Comparison of ENCODE assay signal across 11 cellular contexts in the genomic region with DNA sequence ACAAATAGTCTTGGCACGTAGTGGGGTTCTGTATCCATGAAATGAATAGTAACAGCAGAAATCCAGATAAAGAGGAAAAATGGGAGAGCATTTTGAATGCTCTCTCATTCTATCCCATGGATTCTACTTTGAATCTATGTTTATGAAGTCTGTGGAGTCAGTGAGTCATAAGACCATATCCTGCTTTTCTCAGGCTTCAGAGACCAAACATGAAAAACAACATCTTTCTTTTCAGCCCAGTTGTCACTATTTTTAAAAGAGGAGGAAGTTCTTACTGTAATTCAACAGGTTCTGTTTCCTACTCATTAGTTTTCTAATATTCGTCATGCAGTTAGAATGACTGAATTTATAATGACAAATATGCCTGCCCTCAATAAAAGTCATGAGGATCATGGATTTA. TPM values are rescaled to one million over a fixed set of nuclear protein-coding genes. Genes with fewer than 3 reads are reported as not detected.
DNase-seq lines count a peak whose midpoint lies in the region; TF ChIP-seq lines count a peak whose summit lies in the region.
"Had no signal": no experiment of that assay in that cellular context is flagged by ENCODE, and none has a peak within 500 bp of the region (broad histone marks: within the 10 kb centered on the region; RNA-seq: fewer than 3 reads in every experiment).

No MANE protein-coding gene starts in this region.

- TF ChIP-seq EP300 in sigmoid colon (IDR thresholded peaks at IDR 0.05) = no peak

- POLR2A ChIA-PET in PC-9 (lab: Charles Lee; ENCODE audit: unreplicated experiment) = interaction anchor here (0.7 kb wide), 1 partner anchor 10 kb away, joined by 3 read pairs; no protein-coding TSS in a partner anchor

- H3K4me2 ChIP-seq in PC-9 = peak overlapping the region; percentile 41

- 45 to 50% methylated on average over 2 of the region's 2 CpGs for WGBS in sigmoid colon, 2 donors

- TF ChIP-seq CTCF in PC-9 (conservative IDR thresholded peaks at IDR 0.05) = no peak
- TF ChIP-seq CTCF in epithelial cell of esophagus (IDR thresholded peaks at IDR 0.05; ENCODE audit: insufficient read depth, low read depth, low read length, missing control alignments) = no peak
- TF ChIP-seq CTCF in sigmoid colon (IDR thresholded peaks at IDR 0.05) = no peak

- no peaks in the 10 kb centered on the region for H3K79me2 ChIP-seq in PC-9 (ENCODE audit: low read depth)

- H2AFZ ChIP-seq in PC-9 = no peak overlapping the region

- no peaks in the 10 kb centered on the region for H4K20me1 ChIP-seq in PC-9 (ENCODE audit: insufficient read depth)

- no TSS peak for BruUV-seq in PC-9 (replicated peaks; lab: Mats Ljungman, UMichigan)

- H3K9me2 ChIP-seq in PC-9 (ENCODE audit: insufficient read depth) = no peaks in the 10 kb centered on the region

- H3K9me3 ChIP-seq in PC-9 (ENCODE audit: insufficient read depth, low read depth) (no peaks in the 10 kb centered on the region), sigmoid colon (no peaks in the 10 kb centered on the region)

- H3K36me3 ChIP-seq in PC-9 (ENCODE audit: low read depth) (no peaks in the 10 kb centered on the region), sigmoid colon (no peaks in the 10 kb centered on the region)

- no peak for TF ChIP-seq POLR2A in sigmoid colon (IDR thresholded peaks at IDR 0.05)

- DNase-seq in DMS53 (lab: John Stamatoyannopoulos, UW) = peak; percentile 56
- DNase-seq in PC-9 = peak in 1 of 2 experiments; percentile 66
- DNase-seq in epithelial cell of esophagus (ENCODE audit: low read depth) = peak; percentile 74
- peak; percentile 47 for DNase-seq in non-pigmented ciliary epithelial cell (ENCODE audit: low read depth)
- DNase-seq in NCI-H446 treated with DMSO at 0.1 percent for 48 hours (lab: John Stamatoyannopoulos, UW) = no peak
- DNase-seq in DMS153 (lab: John Stamatoyannopoulos, UW) = no peak
- no peak for DNase-seq in stimulated activated CD4-positive, alpha-beta T cell treated with anti-CD3 and anti-CD28 coated beads, Interleukin-4, amount 100 ng/mL, for 24 hours
- no peak for DNase-seq in sigmoid colon
- DNase-seq: activated CD8-positive, alpha-beta memory T cell treated with anti-CD3 and anti-CD28 coated beads, Interleukin-2, amount 50 U/mL, for 4 hours; effector memory CD4-positive, alpha-beta T cell had no signal

- peaks cover 8% of the 10 kb centered on the region; the same call in 1 of the 2 replicates for H3F3A ChIP-seq in PC-9 (ENCODE audit: insufficient read depth, low read depth)

- no peak overlapping the region for H3K4me3 ChIP-seq in PC-9
- H3K4me3 ChIP-seq in epithelial cell of esophagus (ENCODE audit: low read length) = no peak overlapping the region
- no peak overlapping the region for H3K4me3 ChIP-seq in sigmoid colon

- CTCF ChIA-PET in PC-9 (lab: Charles Lee) = no interaction called here

- peaks cover 28% of the 10 kb centered on the region for H3K4me1 ChIP-seq in PC-9 (replicated peaks; ENCODE audit: insufficient read depth)
- H3K4me1 ChIP-seq in sigmoid colon = peaks cover 0 to 13% (median 9%) of the 10 kb centered on the region in 4 donors

- no peaks in the 10 kb centered on the region for H3K27me3 ChIP-seq in PC-9 (ENCODE audit: insufficient read depth, low read depth)
- no peaks in the 10 kb centered on the region for H3K27me3 ChIP-seq in sigmoid colon

- H3K27ac ChIP-seq in PC-9 = peak overlapping the region; percentile 60
- H3K27ac ChIP-seq in sigmoid colon = peak overlapping the region in 1 of 4 donors; percentile 48
- H3K27ac ChIP-seq: HL-60 had no signal

- intact Hi-C loops in PC-9 (cut with micrococcal nuclease; ENCODE audit: unreplicated experiment) (loop anchor here (1.0 to 2.0 kb wide), 2 partner anchors 39 to 41 kb away; a partner anchor contains a TSS), sigmoid colon (cut with DNase I) (no loop called here)

RNA-seq across cellular contexts. Expression of a gene that starts 39.4 kb away (rescaled TPM):
- total RNA-seq in PC-9 (2021) (45.9 and 46.4 TPM in 2 replicates), sigmoid colon (10 to 100 TPM; 25.3 to 48.9 (median 42.3) TPM)
- 10 to 100 TPM; 10.8 to 56.1 (median 17.3) TPM for polyA plus RNA-seq in sigmoid colon

Comparison
In these comparisons a context has a peak if more than half of its experiments do, and no peak if none do; other contexts are left out.
1. DNase-seq: peak in DMS53 (single experiment), epithelial cell of esophagus (single experiment) and non-pigmented ciliary epithelial cell (single experiment); none in NCI-H446 treated with DMSO at 0.1 percent for 48 hours (single experiment), DMS153 (single experiment), stimulated activated CD4-positive, alpha-beta T cell treated with anti-CD3 and anti-CD28 coated beads, Interleukin-4, amount 100 ng/mL, for 24 hours (single experiment) and sigmoid colon (single experiment).